15 cellular contexts compared by ENCODE assay signal in the genomic region with DNA sequence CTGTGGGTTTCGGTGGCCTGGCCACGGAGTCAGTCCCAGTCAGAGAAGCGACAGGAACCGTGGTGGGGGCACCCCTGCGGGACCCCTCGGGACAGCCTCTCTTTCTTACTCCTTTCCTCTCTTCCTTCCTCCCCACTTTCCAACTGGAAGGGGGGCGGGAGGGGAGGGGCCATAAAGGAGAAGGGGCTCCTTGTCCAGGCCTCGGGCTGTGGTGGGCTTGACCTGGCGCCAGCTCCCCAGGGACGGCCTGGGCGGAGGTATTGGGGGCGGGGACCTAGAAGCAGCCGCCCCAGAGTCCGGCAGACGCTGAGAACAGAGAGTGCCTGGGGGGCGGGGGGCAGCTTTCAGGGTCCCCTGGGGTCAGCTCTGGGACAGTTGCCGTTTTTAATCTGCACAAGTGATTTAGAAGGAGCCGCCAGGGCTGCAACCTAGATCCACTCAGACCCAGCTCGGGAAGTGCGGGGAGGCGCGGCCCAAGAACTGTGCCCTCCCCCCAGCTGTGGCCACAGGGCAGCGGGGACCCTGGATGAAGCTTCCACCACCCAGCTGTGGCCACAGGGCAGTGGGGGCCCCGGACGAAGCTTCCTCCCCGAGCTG. TPM values are rescaled to one million over a fixed set of nuclear protein-coding genes. Genes with fewer than 3 reads are reported as not detected.
DNase-seq lines count a peak whose midpoint lies in the region; TF ChIP-seq lines count a peak whose summit lies in the region.
"Had no signal": no experiment of that assay in that cellular context is flagged by ENCODE, and none has a peak within 500 bp of the region (broad histone marks: within the 10 kb centered on the region; RNA-seq: fewer than 3 reads in every experiment).

No MANE protein-coding gene starts in this region.

- H3K4me2 ChIP-seq in skeletal muscle satellite cell (ENCODE audit: low read length), result peak overlapping the region; percentile 60

- H3K27me3 ChIP-seq in H7 (ENCODE audit: control insufficient read depth, insufficient read depth, low read length), result peaks cover 2% of the 10 kb centered on the region; the same call in 1 of the 2 replicates
- peaks cover 8% of the 10 kb centered on the region for H3K27me3 ChIP-seq in skeletal muscle satellite cell (ENCODE audit: control insufficient read depth, insufficient read depth, low read length)

- TF ChIP-seq CTCF in GM20000 (IDR thresholded peaks at IDR 0.05; ENCODE audit: extremely low read depth, missing control alignments), result no peak

- H3K4me1 ChIP-seq in skeletal muscle satellite cell (ENCODE audit: control insufficient read depth, insufficient read depth, low read length), result peaks cover 44% of the 10 kb centered on the region

- H3K9ac ChIP-seq in skeletal muscle satellite cell (ENCODE audit: low read depth, low read length), result peak overlapping the region; percentile 51

- H3K4me3 ChIP-seq in H7 (ENCODE audit: insufficient read depth, low read depth, low read length), result peak overlapping the region; percentile 35
- peak overlapping the region; percentile 12 for H3K4me3 ChIP-seq in skeletal muscle satellite cell (ENCODE audit: low read length)

- H3K36me3 ChIP-seq in H7 (replicated peaks; ENCODE audit: control insufficient read depth, insufficient read depth, low read length) (no peaks in the 10 kb centered on the region), skeletal muscle satellite cell (ENCODE audit: insufficient read depth, low read length) (no peaks in the 10 kb centered on the region)

- H3K9me3 ChIP-seq in skeletal muscle satellite cell (replicated peaks; ENCODE audit: low read length), result no peaks in the 10 kb centered on the region

- DNase-seq in H7, result peak; percentile 84
- DNase-seq in cerebellar cortex (ENCODE audit: low spot score), result peak; percentile 71
- DNase-seq in iPS-NIHi7 (ENCODE audit: extremely low spot score), result peak; percentile 25
- DNase-seq in stimulated activated CD4-positive, alpha-beta T cell treated with anti-CD3 and anti-CD28 coated beads, Interleukin-1b, Interleukin-23, amount 100 ng/mL, for 48 hours, result no peak
- no peak for DNase-seq in NCI-H2081 treated with DMSO at 0.1 percent for 48 hours (lab: John Stamatoyannopoulos, UW)
- no peak for DNase-seq in GM20000 (ENCODE audit: low spot score)
- no peak for DNase-seq in stimulated activated naive CD4-positive, alpha-beta T cell (lab: John Stamatoyannopoulos, UW)
- DNase-seq: activated CD4-positive, alpha-beta T cell treated with anti-CD3 and anti-CD28 coated beads, Interleukin-2, amount 50 U/mL, for 48 hours; amygdala; DMS153; hippocampal formation; small intestine had no signal

RNA-seq across cellular contexts. Expression of a gene that starts 6.4 kb away (rescaled TPM):
- not detected in 2 replicates for total RNA-seq in H7 (2014; rRNA removed; shearing (Covaris generic))
- not detected in 2 replicates for total RNA-seq in skeletal muscle satellite cell (2012; rRNA removed)
- total RNA-seq: M059J, subcutaneous adipose tissue had no signal

RNA-seq across cellular contexts. Expression of a gene that starts 10.2 kb away (rescaled TPM):
- total RNA-seq in H7 (2014; rRNA removed; shearing (Covaris generic)), result 76.0 and 79.3 TPM in 2 replicates
- 126 and 129 TPM in 2 replicates for total RNA-seq in skeletal muscle satellite cell (2012; rRNA removed)

RNA-seq across cellular contexts. Expression of a gene that starts 23.8 kb away (rescaled TPM):
- 13.5 and 20.0 TPM in 2 replicates for total RNA-seq in H7 (2014; rRNA removed; shearing (Covaris generic))
- 1.0 and 1.3 TPM in 2 replicates for total RNA-seq in skeletal muscle satellite cell (2012; rRNA removed)

RNA-seq across cellular contexts. Expression of a gene that starts 40.1 kb away (rescaled TPM):
- 29.2 and 30.8 TPM in 2 replicates for total RNA-seq in H7 (2014; rRNA removed; shearing (Covaris generic))
- total RNA-seq in skeletal muscle satellite cell (2012; rRNA removed), result 47.7 and 48.9 TPM in 2 replicates

Comparison
In these comparisons a context has a peak if more than half of its experiments do, and no peak if none do; other contexts are left out.
1. DNase-seq: peak in H7 (single experiment), cerebellar cortex (single experiment) and iPS-NIHi7 (single experiment); none in stimulated activated CD4-positive, alpha-beta T cell treated with anti-CD3 and anti-CD28 coated beads, Interleukin-1b, Interleukin-23, amount 100 ng/mL, for 48 hours (single experiment), NCI-H2081 treated with DMSO at 0.1 percent for 48 hours (single experiment), GM20000 (single experiment) and stimulated activated naive CD4-positive, alpha-beta T cell (0 of 6).